In genomic region chr11:124481365-124482323, GRCh38 we compare ENCODE assay signal across 8 cellular contexts. TPM values are rescaled to one million over a fixed set of nuclear protein-coding genes. Genes with fewer than 3 reads are reported as not detected.
DNase-seq lines count a peak whose midpoint lies in the region; ATAC-seq and TF ChIP-seq lines count a peak whose summit lies in the region.

No MANE protein-coding gene starts in this region.

- no peaks in the 10 kb centered on the region for H3K27me3 ChIP-seq in BLaER1 treated with 17β-estradiol and CSF1 and Interleukin-3, amounts not matched to agents 10 nM and 100 nM
- H3K27me3 ChIP-seq in testis: no peaks in the 10 kb centered on the region

- in situ Hi-C loops in astrocyte of the cerebellum (cut with HindIII; ENCODE audit: low sequenced_read_pairs): no loop called here

- peak overlapping the region in 8 of 10 experiments; percentile 3 to 60 (median 42); a peak in 12 of 20 replicates for H3K4me3 ChIP-seq in BLaER1 treated with 17β-estradiol and CSF1 and Interleukin-3, amounts not matched to agents 10 nM and 100 nM
- H3K4me3 ChIP-seq in astrocyte of the cerebellum (ENCODE audit: low read depth, low read length) (peak overlapping the region; percentile 26), testis (no peak overlapping the region)

- no peaks in the 10 kb centered on the region for H4K20me1 ChIP-seq in BLaER1 treated with 17β-estradiol and CSF1 and Interleukin-3, amounts not matched to agents 10 nM and 100 nM

- intact Hi-C loops in testis (cut with DNase I; ENCODE audit: low total_unique reads): no loop called here

- peak overlapping the region in 10 of 11 experiments; percentile 17 to 68 (median 42); a peak in 15 of 22 replicates for H3K27ac ChIP-seq in BLaER1 treated with 17β-estradiol and CSF1 and Interleukin-3, amounts not matched to agents 10 nM and 100 nM
- H3K27ac ChIP-seq in testis: no peak overlapping the region

- 28% methylated on average over 20 of the region's 20 CpGs for WGBS in testis, 2 donors

- peak; percentile 70 for ATAC-seq in GM21825 (IDR thresholded peaks at IDR 0.05; ENCODE audit: unreplicated experiment)

- TF ChIP-seq CTCF in astrocyte of the cerebellum (IDR thresholded peaks at IDR 0.05; ENCODE audit: low read depth, low read length, missing control alignments) (no peak), testis (IDR thresholded peaks at IDR 0.05) (no peak)

- TF ChIP-seq POLR2A in testis (IDR thresholded peaks at IDR 0.05): no peak

- peak overlapping the region in 9 of 11 experiments; percentile 3 to 64 (median 49); a peak in 14 of 22 replicates for H3K9ac ChIP-seq in BLaER1 treated with 17β-estradiol and CSF1 and Interleukin-3, amounts not matched to agents 10 nM and 100 nM

- no peaks in the 10 kb centered on the region for H3K36me3 ChIP-seq in BLaER1 treated with 17β-estradiol and CSF1 and Interleukin-3, amounts not matched to agents 10 nM and 100 nM
- no peaks in the 10 kb centered on the region for H3K36me3 ChIP-seq in testis (ENCODE audit: low read depth, missing control alignments)

- DNase-seq in NCI-H748 (lab: John Stamatoyannopoulos, UW; ENCODE audit: unreplicated experiment) (peak; percentile 32), astrocyte of the cerebellum (ENCODE audit: low read depth) (peak; percentile 22), iris pigment epithelial cell (ENCODE audit: low read depth) (peak; percentile 86), testis (peak; percentile 38), epidermal melanocyte (ENCODE audit: insufficient read length, low spot score) (no peak)
- DNase-seq in activated CD4-positive, CD25-positive, alpha-beta regulatory T cell (lab: John Stamatoyannopoulos, UW): no peak

- peaks cover 10 to 28% (median 16%) of the 10 kb centered on the region in 10 experiments for H3K4me1 ChIP-seq in BLaER1 treated with 17β-estradiol and CSF1 and Interleukin-3, amounts not matched to agents 10 nM and 100 nM
- H3K4me1 ChIP-seq in testis: no peaks in the 10 kb centered on the region

- peak overlapping the region; percentile 65 to 86 (median 74) for H3K4me2 ChIP-seq in BLaER1 treated with 17β-estradiol and CSF1 and Interleukin-3, amounts not matched to agents 10 nM and 100 nM

- no peaks in the 10 kb centered on the region for H3K9me3 ChIP-seq in BLaER1 treated with 17β-estradiol and CSF1 and Interleukin-3, amounts not matched to agents 10 nM and 100 nM (replicated peaks in 1 of 11)
- H3K9me3 ChIP-seq in testis: no peaks in the 10 kb centered on the region

RNA-seq across cellular contexts. Expression of gene OR8B8, which starts 36.1 kb away (rescaled TPM):
- total RNA-seq in testis: not detected
- polyA plus RNA-seq in testis (ENCODE audit: insufficient read depth, low read depth, low replicate concordance): not detected

RNA-seq across cellular contexts. Expression of gene OR8B4, which starts 57.0 kb away (rescaled TPM):
- not detected for total RNA-seq in testis
- polyA plus RNA-seq in testis (ENCODE audit: insufficient read depth, low read depth, low replicate concordance): not detected

Comparison
In these comparisons a context has a peak if more than half of its experiments do, and no peak if none do; other contexts are left out.
1. H3K27ac ChIP-seq: peak in BLaER1 treated with 17β-estradiol and CSF1 and Interleukin-3, amounts not matched to agents 10 nM and 100 nM (10 of 11); none in testis (0 of 2).
2. H3K4me3 ChIP-seq: peak in BLaER1 treated with 17β-estradiol and CSF1 and Interleukin-3, amounts not matched to agents 10 nM and 100 nM (8 of 10) and astrocyte of the cerebellum (single experiment); none in testis (0 of 2).
3. DNase-seq: peak in NCI-H748 (single experiment), astrocyte of the cerebellum (single experiment), iris pigment epithelial cell (single experiment) and testis (single experiment); none in epidermal melanocyte (single experiment) and activated CD4-positive, CD25-positive, alpha-beta regulatory T cell (0 of 4).